In the genomic region with DNA sequence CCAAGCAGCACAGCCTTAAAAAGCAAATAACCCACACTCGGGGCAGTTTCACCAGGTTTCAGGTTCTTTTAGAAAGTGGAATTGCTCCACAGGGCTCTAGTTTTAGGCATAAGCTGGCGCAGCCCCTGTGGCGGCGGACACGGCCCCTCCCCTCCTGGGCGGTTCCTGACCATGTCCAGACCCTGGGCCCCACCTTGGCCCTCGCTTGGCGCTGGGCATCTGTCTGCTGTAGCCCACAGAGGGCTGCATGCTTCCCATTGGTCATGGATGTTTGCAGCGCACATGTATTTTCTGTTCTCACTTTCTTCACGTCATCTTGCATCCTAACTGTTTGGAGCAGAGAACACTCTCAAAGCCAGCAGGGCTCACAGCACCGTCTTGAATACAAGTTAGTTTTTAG, we compare ENCODE assay signal across 2 cellular contexts.
TF ChIP-seq lines count a peak whose summit lies in the region.

No MANE protein-coding gene starts in this region.

TF ChIP-seq in SK-N-SH, 30 proteins besides CTCF, POLR2A, EP300 and RAD21 (continued from another document):
- TF ChIP-seq, protein P1, sequence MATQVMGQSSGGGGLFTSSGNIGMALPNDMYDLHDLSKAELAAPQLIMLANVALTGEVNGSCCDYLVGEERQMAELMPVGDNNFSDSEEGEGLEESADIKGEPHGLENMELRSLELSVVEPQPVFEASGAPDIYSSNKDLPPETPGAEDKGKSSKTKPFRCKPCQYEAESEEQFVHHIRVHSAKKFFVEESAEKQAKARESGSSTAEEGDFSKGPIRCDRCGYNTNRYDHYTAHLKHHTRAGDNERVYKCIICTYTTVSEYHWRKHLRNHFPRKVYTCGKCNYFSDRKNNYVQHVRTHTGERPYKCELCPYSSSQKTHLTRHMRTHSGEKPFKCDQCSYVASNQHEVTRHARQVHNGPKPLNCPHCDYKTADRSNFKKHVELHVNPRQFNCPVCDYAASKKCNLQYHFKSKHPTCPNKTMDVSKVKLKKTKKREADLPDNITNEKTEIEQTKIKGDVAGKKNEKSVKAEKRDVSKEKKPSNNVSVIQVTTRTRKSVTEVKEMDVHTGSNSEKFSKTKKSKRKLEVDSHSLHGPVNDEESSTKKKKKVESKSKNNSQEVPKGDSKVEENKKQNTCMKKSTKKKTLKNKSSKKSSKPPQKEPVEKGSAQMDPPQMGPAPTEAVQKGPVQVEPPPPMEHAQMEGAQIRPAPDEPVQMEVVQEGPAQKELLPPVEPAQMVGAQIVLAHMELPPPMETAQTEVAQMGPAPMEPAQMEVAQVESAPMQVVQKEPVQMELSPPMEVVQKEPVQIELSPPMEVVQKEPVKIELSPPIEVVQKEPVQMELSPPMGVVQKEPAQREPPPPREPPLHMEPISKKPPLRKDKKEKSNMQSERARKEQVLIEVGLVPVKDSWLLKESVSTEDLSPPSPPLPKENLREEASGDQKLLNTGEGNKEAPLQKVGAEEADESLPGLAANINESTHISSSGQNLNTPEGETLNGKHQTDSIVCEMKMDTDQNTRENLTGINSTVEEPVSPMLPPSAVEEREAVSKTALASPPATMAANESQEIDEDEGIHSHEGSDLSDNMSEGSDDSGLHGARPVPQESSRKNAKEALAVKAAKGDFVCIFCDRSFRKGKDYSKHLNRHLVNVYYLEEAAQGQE (IDR thresholded peaks at IDR 0.05; ENCODE audit: low read depth, low read length), result no peak
- no peak for TF ChIP-seq ELF1 (IDR thresholded peaks at IDR 0.05)
- no peak for TF ChIP-seq MEF2A (IDR thresholded peaks at IDR 0.05; ENCODE audit: borderline replicate concordance, low read depth)
- TF ChIP-seq, protein P2, sequence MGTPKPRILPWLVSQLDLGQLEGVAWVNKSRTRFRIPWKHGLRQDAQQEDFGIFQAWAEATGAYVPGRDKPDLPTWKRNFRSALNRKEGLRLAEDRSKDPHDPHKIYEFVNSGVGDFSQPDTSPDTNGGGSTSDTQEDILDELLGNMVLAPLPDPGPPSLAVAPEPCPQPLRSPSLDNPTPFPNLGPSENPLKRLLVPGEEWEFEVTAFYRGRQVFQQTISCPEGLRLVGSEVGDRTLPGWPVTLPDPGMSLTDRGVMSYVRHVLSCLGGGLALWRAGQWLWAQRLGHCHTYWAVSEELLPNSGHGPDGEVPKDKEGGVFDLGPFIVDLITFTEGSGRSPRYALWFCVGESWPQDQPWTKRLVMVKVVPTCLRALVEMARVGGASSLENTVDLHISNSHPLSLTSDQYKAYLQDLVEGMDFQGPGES (IDR thresholded peaks at IDR 0.05; ENCODE audit: low read depth, low read length), result no peak
- no peak for TF ChIP-seq GABPA (IDR thresholded peaks at IDR 0.05; ENCODE audit: low read depth)
- no peak for TF ChIP-seq TAF1 (IDR thresholded peaks at IDR 0.05; ENCODE audit: borderline replicate concordance, low read depth, low read length)
- TF ChIP-seq YY1 (IDR thresholded peaks at IDR 0.05; ENCODE audit: low read depth), result no peak

TF ChIP-seq in SK-N-SH treated with all-trans-retinoic acid at 6 μM for 48 hours, 23 proteins besides CTCF, POLR2A, EP300 and RAD21 (continued from another document):
- TF ChIP-seq SNAI2 (CRISPR knock-in tag; IDR thresholded peaks at IDR 0.05), result no peak
- TF ChIP-seq ZNF70 (CRISPR knock-in tag; IDR thresholded peaks at IDR 0.05), result no peak
- TF ChIP-seq OSR1 (CRISPR knock-in tag; IDR thresholded peaks at IDR 0.05), result no peak
- TF ChIP-seq ZFP30 (CRISPR knock-in tag; IDR thresholded peaks at IDR 0.05), result no peak
- TF ChIP-seq, protein P3, sequence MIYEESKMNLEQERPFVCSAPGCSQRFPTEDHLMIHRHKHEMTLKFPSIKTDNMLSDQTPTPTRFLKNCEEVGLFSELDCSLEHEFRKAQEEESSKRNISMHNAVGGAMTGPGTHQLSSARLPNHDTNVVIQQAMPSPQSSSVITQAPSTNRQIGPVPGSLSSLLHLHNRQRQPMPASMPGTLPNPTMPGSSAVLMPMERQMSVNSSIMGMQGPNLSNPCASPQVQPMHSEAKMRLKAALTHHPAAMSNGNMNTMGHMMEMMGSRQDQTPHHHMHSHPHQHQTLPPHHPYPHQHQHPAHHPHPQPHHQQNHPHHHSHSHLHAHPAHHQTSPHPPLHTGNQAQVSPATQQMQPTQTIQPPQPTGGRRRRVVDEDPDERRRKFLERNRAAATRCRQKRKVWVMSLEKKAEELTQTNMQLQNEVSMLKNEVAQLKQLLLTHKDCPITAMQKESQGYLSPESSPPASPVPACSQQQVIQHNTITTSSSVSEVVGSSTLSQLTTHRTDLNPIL (CRISPR knock-in tag; IDR thresholded peaks at IDR 0.05; ENCODE audit: low read depth), result no peak
- no peak for TF ChIP-seq GLIS3 (CRISPR knock-in tag; IDR thresholded peaks at IDR 0.05)
- TF ChIP-seq, protein P4, sequence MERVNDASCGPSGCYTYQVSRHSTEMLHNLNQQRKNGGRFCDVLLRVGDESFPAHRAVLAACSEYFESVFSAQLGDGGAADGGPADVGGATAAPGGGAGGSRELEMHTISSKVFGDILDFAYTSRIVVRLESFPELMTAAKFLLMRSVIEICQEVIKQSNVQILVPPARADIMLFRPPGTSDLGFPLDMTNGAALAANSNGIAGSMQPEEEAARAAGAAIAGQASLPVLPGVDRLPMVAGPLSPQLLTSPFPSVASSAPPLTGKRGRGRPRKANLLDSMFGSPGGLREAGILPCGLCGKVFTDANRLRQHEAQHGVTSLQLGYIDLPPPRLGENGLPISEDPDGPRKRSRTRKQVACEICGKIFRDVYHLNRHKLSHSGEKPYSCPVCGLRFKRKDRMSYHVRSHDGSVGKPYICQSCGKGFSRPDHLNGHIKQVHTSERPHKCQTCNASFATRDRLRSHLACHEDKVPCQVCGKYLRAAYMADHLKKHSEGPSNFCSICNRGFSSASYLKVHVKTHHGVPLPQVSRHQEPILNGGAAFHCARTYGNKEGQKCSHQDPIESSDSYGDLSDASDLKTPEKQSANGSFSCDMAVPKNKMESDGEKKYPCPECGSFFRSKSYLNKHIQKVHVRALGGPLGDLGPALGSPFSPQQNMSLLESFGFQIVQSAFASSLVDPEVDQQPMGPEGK (CRISPR knock-in tag; IDR thresholded peaks at IDR 0.05; ENCODE audit: borderline replicate concordance), result no peak
- TF ChIP-seq, protein P5, sequence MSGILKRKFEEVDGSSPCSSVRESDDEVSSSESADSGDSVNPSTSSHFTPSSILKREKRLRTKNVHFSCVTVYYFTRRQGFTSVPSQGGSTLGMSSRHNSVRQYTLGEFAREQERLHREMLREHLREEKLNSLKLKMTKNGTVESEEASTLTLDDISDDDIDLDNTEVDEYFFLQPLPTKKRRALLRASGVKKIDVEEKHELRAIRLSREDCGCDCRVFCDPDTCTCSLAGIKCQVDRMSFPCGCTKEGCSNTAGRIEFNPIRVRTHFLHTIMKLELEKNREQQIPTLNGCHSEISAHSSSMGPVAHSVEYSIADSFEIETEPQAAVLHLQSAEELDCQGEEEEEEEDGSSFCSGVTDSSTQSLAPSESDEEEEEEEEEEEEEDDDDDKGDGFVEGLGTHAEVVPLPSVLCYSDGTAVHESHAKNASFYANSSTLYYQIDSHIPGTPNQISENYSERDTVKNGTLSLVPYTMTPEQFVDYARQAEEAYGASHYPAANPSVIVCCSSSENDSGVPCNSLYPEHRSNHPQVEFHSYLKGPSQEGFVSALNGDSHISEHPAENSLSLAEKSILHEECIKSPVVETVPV (CRISPR knock-in tag; IDR thresholded peaks at IDR 0.05), result no peak
- TF ChIP-seq PPARA (CRISPR knock-in tag; IDR thresholded peaks at IDR 0.05; ENCODE audit: borderline replicate concordance), result no peak
